Comparison of ENCODE assay signal across 19 cellular contexts in the genomic region with DNA sequence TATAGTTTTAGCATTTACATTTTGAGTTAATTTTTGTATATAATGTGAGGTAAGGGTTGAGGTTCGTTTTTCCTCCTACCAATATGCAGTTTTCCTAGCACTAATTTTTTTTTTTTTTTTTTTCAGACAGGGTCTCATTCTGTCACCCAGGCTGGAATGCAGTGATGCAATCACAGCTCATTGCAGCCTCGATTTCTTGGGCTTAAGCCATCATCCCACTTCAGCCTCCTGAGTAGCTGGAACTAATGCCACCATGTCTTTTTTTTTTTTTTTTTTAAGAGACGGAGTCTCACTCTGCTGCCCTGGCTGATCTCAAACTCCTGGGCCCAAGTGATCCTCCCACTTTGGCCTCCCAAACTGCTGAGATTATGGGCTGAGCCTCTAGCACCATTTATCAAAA. TPM values are rescaled to one million over a fixed set of nuclear protein-coding genes. Genes with fewer than 3 reads are reported as not detected.
DNase-seq lines count a peak whose midpoint lies in the region; ATAC-seq, FAIRE-seq and TF ChIP-seq lines count a peak whose summit lies in the region.
"Had no signal": no experiment of that assay in that cellular context is flagged by ENCODE, and none has a peak within 500 bp of the region (broad histone marks: within the 10 kb centered on the region; RNA-seq: fewer than 3 reads in every experiment).

No MANE protein-coding gene starts in this region.

- H3K4me3 ChIP-seq in MG63 (no peak overlapping the region), K562 (no peak overlapping the region), pancreas (no peak overlapping the region), BE2C (ENCODE audit: low read depth, low read length) (no peak overlapping the region)
- H3K4me3 ChIP-seq: cardiac muscle cell had no signal

- no peak for TF ChIP-seq EP300 in K562 (IDR thresholded peaks at IDR 0.05; ENCODE audit: low read length)

- H3K27ac ChIP-seq in K562 (ENCODE audit: extremely low read depth, low read depth, low read length) (no peak overlapping the region), pancreas (no peak overlapping the region)
- H3K27ac ChIP-seq: cardiac muscle cell had no signal

- H3K4me1 ChIP-seq in K562 (replicated peaks in 1 of 2; ENCODE audit: control insufficient read depth in 2 of 2, insufficient read depth in 2 of 2, low read length in 2 of 2) (peaks cover 41 to 48% of the 10 kb centered on the region in 2 experiments), pancreas (peaks cover 0 to 4% (median 0%) of the 10 kb centered on the region in 3 donors), BE2C (no peaks in the 10 kb centered on the region)

- BruUV-seq in K562 (replicated peaks; lab: Mats Ljungman, UMichigan) = no TSS peak

- DNase-seq in activated naive CD4-positive, alpha-beta T cell treated with anti-CD3 and anti-CD28 coated beads for 36 hours = no peak
- DNase-seq in activated naive CD4-positive, alpha-beta T cell treated with Interleukin-2 at 50 U/mL for 16 hours = no peak
- peak; percentile 16 for DNase-seq in MG63
- no peak for DNase-seq in K562 (ENCODE audit: extremely low read depth in 1 of 4, low spot score in 3 of 4)
- no peak for DNase-seq in pancreas
- no peak for DNase-seq in stimulated activated CD4-positive, alpha-beta T cell treated with anti-CD3 and anti-CD28 coated beads, Interleukin-4, amount 100 ng/mL, for 1 hour
- DNase-seq in NCI-H446 (lab: John Stamatoyannopoulos, UW) = no peak
- no peak for DNase-seq in BE2C
- DNase-seq: activated gamma-delta T cell treated with Interleukin-2 at 50 U/mL for 16 hours, endodermal cell, foreskin melanocyte, NCI-H345, SHP77, T1000 had no signal

- FAIRE-seq in K562 (lab: Jason Lieb, UNC) (no peak), pancreas (lab: Jason Lieb, UNC) (no peak)
- FAIRE-seq: D721Med had no signal

- no peak for ATAC-seq in K562
- peak in 3 of 4 donors; percentile 23 to 70 (median 56) for ATAC-seq in pancreas

- no peaks in the 10 kb centered on the region for H3K27me3 Mint-ChIP-seq in activated naive CD4-positive, alpha-beta T cell treated with anti-CD3 and anti-CD28 coated beads for 36 hours (ENCODE audit: low read depth)

- no peak for TF ChIP-seq POLR2A in K562 (conservative IDR thresholded peaks at IDR 0.05)

- peak overlapping the region; percentile 69 for H3K27ac Mint-ChIP-seq in activated naive CD4-positive, alpha-beta T cell treated with anti-CD3 and anti-CD28 coated beads for 36 hours
- H3K27ac Mint-ChIP-seq: endodermal cell had no signal

- POLR2A ChIA-PET in K562 (lab: Yijun Ruan, JAX) = interaction anchor here (0.7 kb wide), 1 partner anchor 499 kb away, joined by 3 read pairs; no protein-coding TSS in a partner anchor

- no peaks in the 10 kb centered on the region for H3K79me2 ChIP-seq in K562 (ENCODE audit: control insufficient read depth, insufficient read depth, low read length)

- no peaks in the 10 kb centered on the region for H4K20me1 ChIP-seq in K562 (replicated peaks; ENCODE audit: control insufficient read depth, insufficient read depth, low read length)

- TF ChIP-seq CTCF in K562 (IDR thresholded peaks at IDR 0.05 in 2 of 3, conservative IDR thresholded peaks at IDR 0.05 in 1 of 3; ENCODE audit: insufficient read depth in 2 of 3, low read depth in 1 of 3, low read length in 3 of 3) (no peak), pancreas (IDR thresholded peaks at IDR 0.05) (no peak), BE2C (IDR thresholded peaks at IDR 0.05; ENCODE audit: low read depth, low read length) (no peak)

- 11% methylated on average over 2 of the region's 3 CpGs for WGBS in K562 (ENCODE audit: insufficient coverage, low coverage, missing lambda C conversion rate)
- WGBS in pancreas, 2 donors = 36 to 38% methylated on average over 3 of the region's 3 CpGs

- H3K36me3 ChIP-seq in MG63 (no peaks in the 10 kb centered on the region), K562 (ENCODE audit: control insufficient read depth, insufficient read depth, low read length) (no peaks in the 10 kb centered on the region), pancreas (no peaks in the 10 kb centered on the region), BE2C (no peaks in the 10 kb centered on the region)
- H3K36me3 ChIP-seq: cardiac muscle cell had no signal

- H3K9me1 ChIP-seq in K562 (ENCODE audit: control insufficient read depth, insufficient read depth, low read length) = no peaks in the 10 kb centered on the region

- H3K9me3 ChIP-seq in MG63 (no peaks in the 10 kb centered on the region), K562 (replicated peaks; ENCODE audit: control insufficient read depth, insufficient read depth, low read depth, low read length) (no peaks in the 10 kb centered on the region), pancreas (no peaks in the 10 kb centered on the region), BE2C (no peaks in the 10 kb centered on the region)

- intact Hi-C loops in activated naive CD4-positive, alpha-beta T cell treated with anti-CD3 and anti-CD28 coated beads for 36 hours (cut with micrococcal nuclease) = loop anchor here (5.0 to 10.0 kb wide), 5 partner anchors 164 to 1036 kb away; a partner anchor contains a TSS
- intact Hi-C loops in K562 (cut with micrococcal nuclease) = no loop called here
- intact Hi-C loops in pancreas (cut with DNase I) = no loop called here

- no peak overlapping the region for H3K9ac ChIP-seq in K562 (ENCODE audit: insufficient read depth in 1 of 2, low read depth in 2 of 2, low read length in 2 of 2)

- H3K36me3 Mint-ChIP-seq in activated naive CD4-positive, alpha-beta T cell treated with anti-CD3 and anti-CD28 coated beads for 36 hours (ENCODE audit: low read depth) = peaks cover 21% of the 10 kb centered on the region

- peaks cover 11% of the 10 kb centered on the region for H3K9me3 Mint-ChIP-seq in activated naive CD4-positive, alpha-beta T cell treated with anti-CD3 and anti-CD28 coated beads for 36 hours
- H3K9me3 Mint-ChIP-seq: endodermal cell had no signal

- H3K4me2 ChIP-seq in K562 (ENCODE audit: insufficient read depth, low read length) = no peak overlapping the region

- CTCF ChIA-PET in activated naive CD4-positive, alpha-beta T cell treated with anti-CD3 and anti-CD28 coated beads for 36 hours (lab: Charles Lee) = interaction anchor here (0.8 to 1.2 kb wide), 2 partner anchors 49 to 63 kb away, joined by 3 to 5 read pairs; no protein-coding TSS in a partner anchor
- CTCF ChIA-PET in K562 (lab: Yijun Ruan, JAX; ENCODE audit: low intra/inter-chr PET ratio) = no interaction called here

- H3K27me3 ChIP-seq in MG63 = no peaks in the 10 kb centered on the region
- no peaks in the 10 kb centered on the region for H3K27me3 ChIP-seq in K562 (ENCODE audit: control insufficient read depth in 2 of 2, insufficient read depth in 2 of 2, low read length in 2 of 2)
- H3K27me3 ChIP-seq in pancreas = no peaks in the 10 kb centered on the region
- no peaks in the 10 kb centered on the region for H3K27me3 ChIP-seq in BE2C
- H3K27me3 ChIP-seq: cardiac muscle cell had no signal

- H2AFZ ChIP-seq in K562 (ENCODE audit: low read depth, low read length) = no peak overlapping the region

- in situ Hi-C loops in K562 (cut with MboI) = no loop called here

- H3K4me1 Mint-ChIP-seq in activated naive CD4-positive, alpha-beta T cell treated with anti-CD3 and anti-CD28 coated beads for 36 hours (ENCODE audit: low read depth) = peaks cover 55% of the 10 kb centered on the region

- TF ChIP-seq RAD21 in K562 (CRISPR knock-in tag; conservative IDR thresholded peaks at IDR 0.05 in 1 of 2, IDR thresholded peaks at IDR 0.05 in 1 of 2) = no peak

- H3K4me3 Mint-ChIP-seq in activated naive CD4-positive, alpha-beta T cell treated with anti-CD3 and anti-CD28 coated beads for 36 hours = no peak overlapping the region
- H3K4me3 Mint-ChIP-seq: endodermal cell had no signal

RNA-seq across cellular contexts. Expression of a gene that starts 2.5 kb away (rescaled TPM):
- total RNA-seq in activated naive CD4-positive, alpha-beta T cell treated with anti-CD3 and anti-CD28 coated beads for 36 hours = 10 to 100 TPM; 13.5 to 14.9 TPM
- not detected in 2 replicates for total RNA-seq in MG63 (2014; rRNA removed; shearing (Covaris generic); ENCODE audit: low replicate concordance)
- total RNA-seq in K562 (2011; cell fraction: chromatin; rRNA removed; ENCODE audit: low replicate concordance) = 1.1 and 3.3 TPM in 2 replicates
- total RNA-seq in K562 (2011; cell fraction: nucleolus; rRNA removed) = 3.2 and 3.8 TPM in 2 replicates
- total RNA-seq in K562 (2011; cell fraction: nucleoplasm; rRNA removed) = 1.0 and 2.0 TPM in 2 replicates
- total RNA-seq in K562 (2014; rRNA removed) (1.4 and 2.9 TPM in 2 replicates), K562 (2014; rRNA removed; fragmentation: Illumina TruSeq; extraction: Trizol) (0.35 and 0.47 TPM in 2 replicates), K562 (2015; rRNA removed; fragmentation: Illumina TruSeq; extraction: Trizol) (0.90 and 1.1 TPM in 2 replicates), K562 (2021) (1.5 and 1.8 TPM in 2 replicates), pancreas (under 1 TPM in 5 of 6 donors, not detected in 1; 0.26 to 0.40 (median 0.32) TPM)
- polyA plus RNA-seq in K562 (2011; rRNA removed) (1.4 and 4.4 TPM in 2 replicates), K562 (2014; fragmentation: Illumina TruSeq; extraction: Trizol) (1.1 and 1.4 TPM in 2 replicates), K562 (2014; fragmentation: Nextera tagmentation; extraction: Ambion mirVana) (under 1 TPM; 0.23 to 0.25 TPM), K562 (2014; rRNA removed) (1.0 and 1.4 TPM in 2 replicates), pancreas (under 1 TPM; 0.15 to 0.33 TPM)
- 2.1 and 4.7 TPM in 2 replicates for polyA plus RNA-seq in K562 (2011; cell fraction: cytosol; rRNA removed)
- polyA plus RNA-seq in K562 (2011; cell fraction: nucleus; rRNA removed) = 24.2 and 29.1 TPM in 2 replicates
- polyA plus RNA-seq in K562 (2012) = 1.1 and 1.5 TPM in 2 replicates
- polyA minus RNA-seq in K562 (2011; rRNA and poly(A)+ RNA removed) = 1.4 and 2.2 TPM in 2 replicates
- 1.3 and 3.1 TPM in 2 replicates for polyA minus RNA-seq in K562 (2011; cell fraction: cytosol; rRNA and poly(A)+ RNA removed)
- 7.9 and 15.2 TPM in 2 replicates for polyA minus RNA-seq in K562 (2011; cell fraction: nucleus; rRNA and poly(A)+ RNA removed)
- polyA plus RNA-seq in BE2C (2012; ENCODE audit: insufficient read depth, insufficient read length, low read depth) = not detected
- total RNA-seq: cardiac muscle cell, endodermal cell, mammary epithelial cell had no signal
- polyA plus RNA-seq: cardiac muscle cell, mammary epithelial cell, neural cell had no signal

RNA-seq across cellular contexts. Expression of a gene that starts 5.3 kb away (rescaled TPM):
- 10 to 100 TPM; 10.9 to 11.5 TPM for total RNA-seq in activated naive CD4-positive, alpha-beta T cell treated with anti-CD3 and anti-CD28 coated beads for 36 hours
- not detected in 2 replicates for total RNA-seq in MG63 (2014; rRNA removed; shearing (Covaris generic); ENCODE audit: low replicate concordance)
- total RNA-seq in K562 (2011; cell fraction: chromatin; rRNA removed; ENCODE audit: low replicate concordance) = 0.21 TPM in 1 of 2 replicates, not detected in the other
- total RNA-seq in K562 (2011; cell fraction: nucleolus; rRNA removed) = not detected in 2 replicates
- not detected in 2 replicates for total RNA-seq in K562 (2011; cell fraction: nucleoplasm; rRNA removed)
- total RNA-seq in K562 (2014; rRNA removed) (not detected in 2 replicates), K562 (2014; rRNA removed; fragmentation: Illumina TruSeq; extraction: Trizol) (not detected in 2 replicates), K562 (2015; rRNA removed; fragmentation: Illumina TruSeq; extraction: Trizol) (not detected in 2 replicates), K562 (2021) (not detected in 2 replicates), pancreas (10 to 100 TPM in 2 of 6 donors, 1 to 10 TPM in 4; 3.1 to 11.6 (median 7.9) TPM)
- polyA plus RNA-seq in K562 (2011; rRNA removed) (0.04 and 0.07 TPM in 2 replicates), K562 (2014; fragmentation: Illumina TruSeq; extraction: Trizol) (not detected in 2 replicates), K562 (2014; fragmentation: Nextera tagmentation; extraction: Ambion mirVana) (not detected), K562 (2014; rRNA removed) (not detected in 2 replicates), pancreas (10 to 100 TPM in 1 of 2 donors, 1 to 10 TPM in 1; 6.7 to 10.9 TPM)
- 0.13 and 0.25 TPM in 2 replicates for polyA plus RNA-seq in K562 (2011; cell fraction: cytosol; rRNA removed)
- 0.18 TPM in 2 replicates for polyA plus RNA-seq in K562 (2011; cell fraction: nucleus; rRNA removed)
- 0.03 and 0.04 TPM in 2 replicates for polyA plus RNA-seq in K562 (2012)
- polyA minus RNA-seq in K562 (2011; rRNA and poly(A)+ RNA removed) = not detected in 2 replicates
- polyA minus RNA-seq in K562 (2011; cell fraction: cytosol; rRNA and poly(A)+ RNA removed) = 2.2 TPM in 1 of 2 replicates, not detected in the other
- polyA minus RNA-seq in K562 (2011; cell fraction: nucleus; rRNA and poly(A)+ RNA removed) = 1.1 TPM in 1 of 2 replicates, not detected in the other
- not detected for polyA plus RNA-seq in BE2C (2012; ENCODE audit: insufficient read depth, insufficient read length, low read depth)
- total RNA-seq: cardiac muscle cell, endodermal cell had no signal
- polyA plus RNA-seq: cardiac muscle cell, mammary epithelial cell had no signal

RNA-seq across cellular contexts. Expression of a gene that starts 34.8 kb away (rescaled TPM):
- total RNA-seq in activated naive CD4-positive, alpha-beta T cell treated with anti-CD3 and anti-CD28 coated beads for 36 hours = not detected
- not detected in 2 replicates for total RNA-seq in MG63 (2014; rRNA removed; shearing (Covaris generic); ENCODE audit: low replicate concordance)
- not detected in 2 replicates for total RNA-seq in K562 (2011; cell fraction: chromatin; rRNA removed; ENCODE audit: low replicate concordance)
- not detected in 2 replicates for total RNA-seq in K562 (2011; cell fraction: nucleolus; rRNA removed)
- total RNA-seq in K562 (2011; cell fraction: nucleoplasm; rRNA removed) = not detected in 2 replicates
- total RNA-seq in K562 (2014; rRNA removed) = not detected in 2 replicates
- not detected in 2 replicates for total RNA-seq in K562 (2014; rRNA removed; fragmentation: Illumina TruSeq; extraction: Trizol)
- total RNA-seq in K562 (2015; rRNA removed; fragmentation: Illumina TruSeq; extraction: Trizol) = not detected in 2 replicates
- total RNA-seq in K562 (2021) = 0.31 and 0.98 TPM in 2 replicates
- not detected in 2 replicates for polyA plus RNA-seq in K562 (2011; rRNA removed)
- polyA plus RNA-seq in K562 (2011; cell fraction: cytosol; rRNA removed) = 0.37 TPM in 1 of 2 replicates, not detected in the other
- not detected in 2 replicates for polyA plus RNA-seq in K562 (2011; cell fraction: nucleus; rRNA removed)
- polyA plus RNA-seq in K562 (2012) = 0.43 TPM in 1 of 2 replicates, not detected in the other
- not detected in 2 replicates for polyA plus RNA-seq in K562 (2014; fragmentation: Illumina TruSeq; extraction: Trizol)
- polyA plus RNA-seq in K562 (2014; fragmentation: Nextera tagmentation; extraction: Ambion mirVana) = not detected
- not detected in 2 replicates for polyA plus RNA-seq in K562 (2014; rRNA removed)
- polyA minus RNA-seq in K562 (2011; rRNA and poly(A)+ RNA removed) = not detected in 2 replicates
- not detected in 2 replicates for polyA minus RNA-seq in K562 (2011; cell fraction: cytosol; rRNA and poly(A)+ RNA removed)
- not detected in 2 replicates for polyA minus RNA-seq in K562 (2011; cell fraction: nucleus; rRNA and poly(A)+ RNA removed)
- total RNA-seq in pancreas = 10 to 100 TPM in 1 of 6 donors, 1 to 10 TPM in 3, under 1 TPM in 1, not detected in 1; 0.93 to 40.6 (median 2.9) TPM
- 10 to 100 TPM in 1 of 2 donors, under 1 TPM in 1; 0.80 to 10.4 TPM for polyA plus RNA-seq in pancreas
- not detected for polyA plus RNA-seq in BE2C (2012; ENCODE audit: insufficient read depth, insufficient read length, low read depth)
- total RNA-seq: cardiac muscle cell, mammary epithelial cell, subcutaneous adipose tissue had no signal
- polyA plus RNA-seq: cardiac muscle cell, mammary epithelial cell, neural cell had no signal

RNA-seq across cellular contexts. Expression of a gene that starts 50.4 kb away (rescaled TPM):
- not detected for total RNA-seq in activated naive CD4-positive, alpha-beta T cell treated with anti-CD3 and anti-CD28 coated beads for 36 hours
- not detected in 2 replicates for total RNA-seq in MG63 (2014; rRNA removed; shearing (Covaris generic); ENCODE audit: low replicate concordance)
- total RNA-seq in K562 (2011; cell fraction: chromatin; rRNA removed; ENCODE audit: low replicate concordance) = not detected in 2 replicates
- total RNA-seq in K562 (2011; cell fraction: nucleolus; rRNA removed) = not detected in 2 replicates
- not detected in 2 replicates for total RNA-seq in K562 (2011; cell fraction: nucleoplasm; rRNA removed)
- total RNA-seq in K562 (2014; rRNA removed) (not detected in 2 replicates), K562 (2014; rRNA removed; fragmentation: Illumina TruSeq; extraction: Trizol) (not detected in 2 replicates), K562 (2015; rRNA removed; fragmentation: Illumina TruSeq; extraction: Trizol) (not detected in 2 replicates), K562 (2021) (not detected in 2 replicates), pancreas (10 to 100 TPM in 1 of 6 donors, 1 to 10 TPM in 4, under 1 TPM in 1; 0.28 to 11.3 (median 1.5) TPM)
- polyA plus RNA-seq in K562 (2011; rRNA removed) (not detected in 2 replicates), K562 (2014; fragmentation: Illumina TruSeq; extraction: Trizol) (not detected in 2 replicates), K562 (2014; fragmentation: Nextera tagmentation; extraction: Ambion mirVana) (not detected), K562 (2014; rRNA removed) (not detected in 2 replicates), pancreas (10 to 100 TPM in 1 of 2 donors, 1 to 10 TPM in 1; 1.8 to 19.6 TPM)
- polyA plus RNA-seq in K562 (2011; cell fraction: cytosol; rRNA removed) = not detected in 2 replicates
- polyA plus RNA-seq in K562 (2011; cell fraction: nucleus; rRNA removed) = not detected in 2 replicates
- not detected in 2 replicates for polyA plus RNA-seq in K562 (2012)
- polyA minus RNA-seq in K562 (2011; rRNA and poly(A)+ RNA removed) = not detected in 2 replicates
- not detected in 2 replicates for polyA minus RNA-seq in K562 (2011; cell fraction: cytosol; rRNA and poly(A)+ RNA removed)
- not detected in 2 replicates for polyA minus RNA-seq in K562 (2011; cell fraction: nucleus; rRNA and poly(A)+ RNA removed)
- polyA plus RNA-seq in BE2C (2012; ENCODE audit: insufficient read depth, insufficient read length, low read depth) = not detected
- total RNA-seq: cardiac muscle cell, endodermal cell, mammary epithelial cell, subcutaneous adipose tissue had no signal
- polyA plus RNA-seq: cardiac muscle cell, mammary epithelial cell, neural cell had no signal
